ENCODE assay signal across 32 cellular contexts in genomic region chr9:37405350-37405749, GRCh38. TPM values are rescaled to one million over a fixed set of nuclear protein-coding genes. Genes with fewer than 3 reads are reported as not detected.
DNase-seq lines count a peak whose midpoint lies in the region; ATAC-seq, FAIRE-seq and TF ChIP-seq lines count a peak whose summit lies in the region.
"Had no signal": no experiment of that assay in that cellular context is flagged by ENCODE, and none has a peak within 500 bp of the region (broad histone marks: within the 10 kb centered on the region; RNA-seq: fewer than 3 reads in every experiment).

No MANE protein-coding gene starts in this region.

- no peak for FAIRE-seq in GM12878 (lab: Jason Lieb, UNC)
- FAIRE-seq: HTR-8/SVneo, keratinocyte had no signal

- H3K4me3 ChIP-seq in GM12878 = peak overlapping the region; percentile 29; the same call in 1 of the 2 replicates
- H3K4me3 ChIP-seq in upper lobe of right lung = no peak overlapping the region
- H3K4me3 ChIP-seq: dorsolateral prefrontal cortex, HAP-1, lung, right lobe of liver had no signal

- H3K9ac ChIP-seq in GM12878 (ENCODE audit: control insufficient read depth, insufficient read depth, low read length) = peak overlapping the region; percentile 36
- H3K9ac ChIP-seq: parathyroid adenoma, SK-N-SH had no signal

- H3K36me3 ChIP-seq in GM12878 (ENCODE audit: control insufficient read depth in 2 of 2, insufficient read depth in 2 of 2, low read length in 1 of 2) (no peaks in the 10 kb centered on the region), upper lobe of right lung (no peaks in the 10 kb centered on the region)
- H3K36me3 ChIP-seq: HAP-1, right lobe of liver had no signal

- peaks cover 35% of the 10 kb centered on the region for H3K79me2 ChIP-seq in GM12878 (ENCODE audit: control insufficient read depth, insufficient read depth, low read length)
- H3K79me2 ChIP-seq: parathyroid adenoma had no signal

- no peak for TF ChIP-seq RAD21 in GM12878 (IDR thresholded peaks at IDR 0.05; ENCODE audit: insufficient read depth, low read depth, low read length)

- peak overlapping the region; percentile 56 for H3K27ac Mint-ChIP-seq in activated naive CD4-positive, alpha-beta T cell treated with anti-CD3 and anti-CD28 coated beads, Interleukin-2, amount 50 U/mL, for 24 hours
- no peak overlapping the region for H3K27ac Mint-ChIP-seq in activated naive CD4-positive, alpha-beta T cell treated with anti-CD3 and anti-CD28 coated beads, Interleukin-2, amount 50 U/mL, for 72 hours
- H3K27ac Mint-ChIP-seq: activated CD4-positive, alpha-beta memory T cell treated with anti-CD3 and anti-CD28 coated beads for 36 hours; CD4-positive, CD25-positive, alpha-beta regulatory T cell; T-helper 17 cell had no signal

- H3K27me3 ChIP-seq in GM12878 (replicated peaks in 1 of 2; ENCODE audit: control insufficient read depth in 2 of 2, insufficient read depth in 2 of 2, low read length in 1 of 2) (no peaks in the 10 kb centered on the region), upper lobe of right lung (no peaks in the 10 kb centered on the region)
- H3K27me3 ChIP-seq: dorsolateral prefrontal cortex, right lobe of liver had no signal

- no peaks in the 10 kb centered on the region for H3K4me1 Mint-ChIP-seq in activated naive CD4-positive, alpha-beta T cell treated with anti-CD3 and anti-CD28 coated beads, Interleukin-2, amount 50 U/mL, for 24 hours

- H3K9me3 ChIP-seq in GM12878 (replicated peaks; ENCODE audit: control insufficient read depth, insufficient read depth, low read length) (no peaks in the 10 kb centered on the region), upper lobe of right lung (no peaks in the 10 kb centered on the region)
- H3K9me3 ChIP-seq: HAP-1, right lobe of liver had no signal

- no peaks in the 10 kb centered on the region for H3K27me3 Mint-ChIP-seq in activated naive CD4-positive, alpha-beta T cell treated with anti-CD3 and anti-CD28 coated beads, Interleukin-2, amount 50 U/mL, for 24 hours
- H3K27me3 Mint-ChIP-seq: activated CD4-positive, alpha-beta memory T cell treated with anti-CD3 and anti-CD28 coated beads for 36 hours; T-helper 17 cell had no signal

- no peak overlapping the region for H3K4me3 Mint-ChIP-seq in activated naive CD4-positive, alpha-beta T cell treated with anti-CD3 and anti-CD28 coated beads, Interleukin-2, amount 50 U/mL, for 24 hours
- H3K4me3 Mint-ChIP-seq: activated CD4-positive, alpha-beta memory T cell treated with anti-CD3 and anti-CD28 coated beads for 36 hours; CD4-positive, CD25-positive, alpha-beta regulatory T cell; T-helper 17 cell had no signal

- no peaks in the 10 kb centered on the region for H3K9me3 Mint-ChIP-seq in activated naive CD4-positive, alpha-beta T cell treated with anti-CD3 and anti-CD28 coated beads, Interleukin-2, amount 50 U/mL, for 24 hours
- no peaks in the 10 kb centered on the region for H3K9me3 Mint-ChIP-seq in activated naive CD4-positive, alpha-beta T cell treated with anti-CD3 and anti-CD28 coated beads, Interleukin-2, amount 50 U/mL, for 72 hours
- H3K9me3 Mint-ChIP-seq: activated CD4-positive, alpha-beta memory T cell treated with anti-CD3 and anti-CD28 coated beads for 36 hours had no signal

- BruUV-seq in GM12878 (replicated peaks; lab: Mats Ljungman, UMichigan) = no TSS peak

- no peaks in the 10 kb centered on the region for H4K20me1 ChIP-seq in GM12878 (ENCODE audit: control insufficient read depth, insufficient read depth)

- no peak for TF ChIP-seq EP300 in GM12878 (IDR thresholded peaks at IDR 0.05; ENCODE audit: borderline replicate concordance in 1 of 2, control insufficient read depth in 1 of 2, low read depth in 2 of 2, low read length in 2 of 2)

- POLR2A ChIA-PET in GM12878 (lab: Charles Lee) = interaction anchor here (1.0 to 15.5 kb wide), 2 partner anchors 33 to 59 kb away, joined by 3 to 212 read pairs; no protein-coding TSS in a partner anchor

- no peaks in the 10 kb centered on the region for H3K36me3 Mint-ChIP-seq in activated naive CD4-positive, alpha-beta T cell treated with anti-CD3 and anti-CD28 coated beads, Interleukin-2, amount 50 U/mL, for 24 hours
- no peaks in the 10 kb centered on the region for H3K36me3 Mint-ChIP-seq in activated naive CD4-positive, alpha-beta T cell treated with anti-CD3 and anti-CD28 coated beads, Interleukin-2, amount 50 U/mL, for 72 hours
- H3K36me3 Mint-ChIP-seq: activated CD4-positive, alpha-beta memory T cell treated with anti-CD3 and anti-CD28 coated beads for 36 hours had no signal

- peak overlapping the region; percentile 23; the same call in 1 of the 2 replicates for H3K4me2 ChIP-seq in GM12878 (ENCODE audit: control insufficient read depth, insufficient read depth)
- H3K4me2 ChIP-seq: SK-N-SH had no signal

- DNase-seq in activated naive CD4-positive, alpha-beta T cell treated with anti-CD3 and anti-CD28 coated beads, Interleukin-2, amount 50 U/mL, for 72 hours (ENCODE audit: low spot score in 2 of 2) = no peak
- DNase-seq in GM12878 (ENCODE audit: low read depth, low spot score) (no peak), left ventricle myocardium superior (no peak), upper lobe of right lung (no peak), CD1c-positive myeloid dendritic cell (ENCODE audit: extremely low spot score) (no peak), HT-29 (ENCODE audit: low spot score) (no peak), islet precursor cell (no peak)
- DNase-seq: activated CD4-positive, alpha-beta memory T cell treated with anti-CD3 and anti-CD28 coated beads for 36 hours; activated CD4-positive, CD25-positive, alpha-beta regulatory T cell treated with anti-CD3 and anti-CD28 coated beads, Interleukin-2, amount 50 U/mL, for 72 hours; activated CD8-positive, alpha-beta memory T cell treated with anti-CD3 and anti-CD28 coated beads, Interleukin-2, amount 50 U/mL, for 4 hours; activated naive CD4-positive, alpha-beta T cell treated with anti-CD3 and anti-CD28 coated beads, Interleukin-2, amount 50 U/mL, for 16 hours; CD4-positive, CD25-positive, alpha-beta regulatory T cell; dorsolateral prefrontal cortex; KG1; MM.1S; NCI-H1417; NCI-H446; NCI-H774; OCI-M1; right lobe of liver; SK-N-SH; stimulated activated CD4-positive, alpha-beta T cell treated with anti-CD3 and anti-CD28 coated beads, Interleukin-12 subunit alpha, Interleukin-12 subunit beta, amount 100 ng/mL, for 4 hours; stimulated activated CD4-positive, alpha-beta T cell treated with anti-CD3 and anti-CD28 coated beads, Interleukin-4, amount 100 ng/mL, for 1 hour; substantia nigra; T-helper 17 cell had no signal

- no peak for ATAC-seq in activated naive CD4-positive, alpha-beta T cell treated with anti-CD3 and anti-CD28 coated beads, Interleukin-2, amount 50 U/mL, for 72 hours
- ATAC-seq in GM12878 = no peak
- peak; percentile 95 for ATAC-seq in left ventricle myocardium superior
- peak; percentile 50 for ATAC-seq in upper lobe of right lung
- ATAC-seq: right lobe of liver, T-helper 17 cell had no signal

- WGBS in GM12878 (ENCODE audit: insufficient coverage, insufficient replicate concordance, low lambda C conversion rate, missing lambda C conversion rate) = 92% methylated on average over 3 of the region's 3 CpGs

- in situ Hi-C loops in GM12878 (cut with MboI) = no loop called here

- TF ChIP-seq CTCF in GM12878 (IDR thresholded peaks at IDR 0.05 in 2 of 3, conservative IDR thresholded peaks at IDR 0.05 in 1 of 3; ENCODE audit: control insufficient read depth in 2 of 3, extremely low read depth in 1 of 3, insufficient read depth in 1 of 3, low read depth in 3 of 3, low read length in 3 of 3) (no peak), upper lobe of right lung (IDR thresholded peaks at IDR 0.05) (no peak)

- intact Hi-C loops in GM12878 (cut with micrococcal nuclease; ENCODE audit: unreplicated experiment) = loop anchor here (5.0 to 10.0 kb wide), 2 partner anchors 218 to 531 kb away; no protein-coding TSS in a partner anchor
- intact Hi-C loops in left ventricle myocardium superior (cut with micrococcal nuclease) = no loop called here
- intact Hi-C loops in upper lobe of right lung (cut with DNase I) = no loop called here

- peaks cover 66% of the 10 kb centered on the region for H3K4me1 ChIP-seq in GM12878 (ENCODE audit: control insufficient read depth, insufficient read depth, low read length)
- no peaks in the 10 kb centered on the region for H3K4me1 ChIP-seq in upper lobe of right lung
- H3K4me1 ChIP-seq: HAP-1, parathyroid adenoma, right lobe of liver had no signal

- no peak for TF ChIP-seq POLR2A in GM12878 (IDR thresholded peaks at IDR 0.05; ENCODE audit: low read depth, low read length)

- RAD21 ChIA-PET in GM12878 (lab: Charles Lee; ENCODE audit: unreplicated experiment) = interaction anchor here (1.0 to 1.4 kb wide), 3 partner anchors 23 to 212 kb away, joined by 3 read pairs; no protein-coding TSS in a partner anchor

- H2AFZ ChIP-seq in GM12878 (ENCODE audit: control insufficient read depth, low read depth, low read length) = no peak overlapping the region
- H2AFZ ChIP-seq: parathyroid adenoma had no signal

- CTCF ChIA-PET in GM12878 (lab: Yijun Ruan, JAX) = interaction anchor here (1.4 to 15.1 kb wide), 5 partner anchors 7 to 639 kb away, joined by 3 to 220 read pairs (median 17); no protein-coding TSS in a partner anchor

- SMC1A ChIA-PET in GM12878 (lab: Charles Lee; ENCODE audit: uncharacterized antibody, unreplicated experiment) = interaction anchor here (0.7 to 4.7 kb wide), 8 partner anchors 10 to 535 kb away, joined by 3 to 23 read pairs (median 4); no protein-coding TSS in a partner anchor

- H3K27ac ChIP-seq in GM12878 (ENCODE audit: control insufficient read depth, insufficient read depth) (peak overlapping the region; percentile 96), upper lobe of right lung (no peak overlapping the region)
- H3K27ac ChIP-seq: 22Rv1, dorsolateral prefrontal cortex, parathyroid adenoma, right lobe of liver had no signal

RNA-seq across cellular contexts. Expression of gene GRHPR, which starts 17.1 kb away (rescaled TPM):
- 10 to 100 TPM; 65.6 to 80.2 TPM for total RNA-seq in activated naive CD4-positive, alpha-beta T cell treated with anti-CD3 and anti-CD28 coated beads, Interleukin-2, amount 50 U/mL, for 72 hours
- total RNA-seq in GM12878 (2013; cell fraction: nucleolus; rRNA removed) = 108 and 136 TPM in 2 replicates
- total RNA-seq in GM12878 (2014; rRNA removed) (179 and 190 TPM in 2 replicates), GM12878 (2014; rRNA removed; fragmentation: Illumina TruSeq; extraction: Trizol) (104 and 111 TPM in 2 replicates), GM12878 (2021) (120 and 127 TPM in 2 replicates), left ventricle myocardium superior (117 TPM), upper lobe of right lung (65.0 TPM)
- polyA plus RNA-seq in GM12878 (2011; ENCODE audit: low read depth) = 70.6 TPM
- polyA plus RNA-seq in GM12878 (2011; rRNA removed) (68.5 and 132 TPM in 2 replicates), GM12878 (2014; fragmentation: Illumina TruSeq; extraction: Trizol) (65.4 and 96.1 TPM in 2 replicates), GM12878 (2014; fragmentation: Nextera tagmentation; extraction: Ambion mirVana) (10 to 100 TPM; 52.4 to 78.6 TPM), GM12878 (2014; rRNA removed) (194 and 209 TPM in 2 replicates), GM12878 (2016; fragmentation: Nextera tagmentation; extraction: Ambion mirVana) (100 to 1,000 TPM; 153 to 154 TPM)
- polyA plus RNA-seq in GM12878 (2011; cell fraction: cytosol; rRNA removed) = 195 and 247 TPM in 2 replicates
- polyA plus RNA-seq in GM12878 (2011; cell fraction: nucleus; rRNA removed) = 168 and 195 TPM in 2 replicates
- polyA plus RNA-seq in GM12878 (2012) = 91.5 and 110 TPM in 2 replicates
- 81.4 and 134 TPM in 2 replicates for polyA minus RNA-seq in GM12878 (2011; rRNA and poly(A)+ RNA removed)
- polyA minus RNA-seq in GM12878 (2011; cell fraction: cytosol; rRNA and poly(A)+ RNA removed) = 31.9 and 41.0 TPM in 2 replicates
- polyA minus RNA-seq in GM12878 (2011; cell fraction: nucleus; rRNA and poly(A)+ RNA removed) = 33.0 and 70.1 TPM in 2 replicates
- 96.7 and 102 TPM in 2 replicates for total RNA-seq in HT-29 (2014; rRNA removed; shearing (Covaris generic))

RNA-seq across cellular contexts. Expression of gene ZBTB5, which starts 59.9 kb away (rescaled TPM):
- total RNA-seq in activated naive CD4-positive, alpha-beta T cell treated with anti-CD3 and anti-CD28 coated beads, Interleukin-2, amount 50 U/mL, for 72 hours = 10 to 100 TPM; 10.6 to 25.6 TPM
- 35.8 and 37.5 TPM in 2 replicates for total RNA-seq in GM12878 (2013; cell fraction: nucleolus; rRNA removed)
- total RNA-seq in GM12878 (2014; rRNA removed) (12.8 and 15.6 TPM in 2 replicates), GM12878 (2014; rRNA removed; fragmentation: Illumina TruSeq; extraction: Trizol) (11.4 and 12.2 TPM in 2 replicates), GM12878 (2021) (12.7 and 13.3 TPM in 2 replicates), left ventricle myocardium superior (5.2 TPM), upper lobe of right lung (10.1 TPM)
- 9.4 TPM for polyA plus RNA-seq in GM12878 (2011; ENCODE audit: low read depth)
- polyA plus RNA-seq in GM12878 (2011; rRNA removed) (29.2 and 32.5 TPM in 2 replicates), GM12878 (2014; fragmentation: Illumina TruSeq; extraction: Trizol) (14.3 and 14.5 TPM in 2 replicates), GM12878 (2014; fragmentation: Nextera tagmentation; extraction: Ambion mirVana) (1 to 10 TPM; 1.4 to 2.5 TPM), GM12878 (2014; rRNA removed) (13.0 and 13.2 TPM in 2 replicates), GM12878 (2016; fragmentation: Nextera tagmentation; extraction: Ambion mirVana) (1 to 10 TPM; 4.5 to 4.6 TPM)
- 23.3 and 26.5 TPM in 2 replicates for polyA plus RNA-seq in GM12878 (2011; cell fraction: cytosol; rRNA removed)
- 31.1 and 48.9 TPM in 2 replicates for polyA plus RNA-seq in GM12878 (2011; cell fraction: nucleus; rRNA removed)
- polyA plus RNA-seq in GM12878 (2012) = 11.2 and 14.0 TPM in 2 replicates
- polyA minus RNA-seq in GM12878 (2011; rRNA and poly(A)+ RNA removed) = 30.5 and 31.2 TPM in 2 replicates
- polyA minus RNA-seq in GM12878 (2011; cell fraction: cytosol; rRNA and poly(A)+ RNA removed) = 8.2 and 9.6 TPM in 2 replicates
- 13.8 and 19.0 TPM in 2 replicates for polyA minus RNA-seq in GM12878 (2011; cell fraction: nucleus; rRNA and poly(A)+ RNA removed)
- 9.0 and 9.3 TPM in 2 replicates for total RNA-seq in HT-29 (2014; rRNA removed; shearing (Covaris generic))

Comparison
In these comparisons a context has a peak if more than half of its experiments do, and no peak if none do; other contexts are left out.
1. ATAC-seq: peak in left ventricle myocardium superior (single experiment) and upper lobe of right lung (single experiment); none in activated naive CD4-positive, alpha-beta T cell treated with anti-CD3 and anti-CD28 coated beads, Interleukin-2, amount 50 U/mL, for 72 hours (0 of 2) and GM12878 (single experiment).